Comparison of ENCODE assay signal across 8 cellular contexts in the genomic region with DNA sequence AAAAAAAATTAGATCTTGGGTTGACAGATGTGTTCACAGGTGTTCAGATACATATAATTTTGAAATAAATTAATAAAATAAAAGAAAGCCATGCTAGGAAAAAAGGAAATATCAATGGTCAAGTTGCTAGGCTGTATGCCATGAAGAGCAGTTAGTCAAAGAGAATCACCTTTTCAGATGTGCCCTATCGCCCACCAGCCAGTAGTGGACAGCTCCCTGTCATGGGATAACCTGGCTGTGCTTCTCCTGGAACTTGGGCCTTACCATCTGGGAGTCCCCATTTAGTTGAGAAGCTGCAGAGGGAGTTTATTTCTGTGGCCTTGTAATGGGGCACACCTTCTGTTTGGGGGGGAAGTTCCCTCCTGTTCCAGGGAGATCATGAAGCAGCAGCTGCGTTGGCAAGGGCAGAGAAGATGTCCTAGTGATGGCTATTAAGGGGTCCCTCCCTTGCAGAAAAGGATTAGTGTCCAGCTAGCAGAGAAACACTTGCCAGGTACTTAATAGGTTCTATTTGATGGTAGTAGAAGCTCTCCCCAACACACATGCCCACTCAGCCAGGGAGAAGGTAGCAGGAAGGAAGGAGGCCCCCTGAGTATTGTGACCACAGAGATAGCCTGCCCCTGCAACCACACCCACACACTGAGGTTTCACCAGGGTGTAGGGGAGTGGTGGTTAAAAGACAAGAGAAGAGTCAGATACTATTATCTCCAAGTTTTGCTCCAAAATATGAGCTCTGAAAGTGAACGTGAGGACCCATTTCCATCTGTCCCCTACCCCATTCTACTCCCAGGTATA.
DNase-seq lines count a peak whose midpoint lies in the region; ATAC-seq and TF ChIP-seq lines count a peak whose summit lies in the region.

No MANE protein-coding gene starts in this region.

- H3K27ac Mint-ChIP-seq in activated T-helper 17 cell treated with anti-CD3 and anti-CD28 coated beads, Interleukin-2, amount 50 U/mL, for 72 hours: peak overlapping the region; percentile 52

- TF ChIP-seq CTCF in GM12865 (IDR thresholded peaks at IDR 0.05; ENCODE audit: insufficient read depth, low read depth, low read length, missing control alignments): no peak
- no peak for TF ChIP-seq CTCF in GM10266 (IDR thresholded peaks at IDR 0.05; ENCODE audit: control insufficient read depth, insufficient read depth, low read depth, missing control alignments)
- TF ChIP-seq CTCF in right atrium auricular region (IDR thresholded peaks at IDR 0.05): no peak

- H3K9me3 ChIP-seq in right atrium auricular region: no peaks in the 10 kb centered on the region

- H3K36me3 Mint-ChIP-seq in activated T-helper 17 cell treated with anti-CD3 and anti-CD28 coated beads, Interleukin-2, amount 50 U/mL, for 72 hours (ENCODE audit: low read depth): no peaks in the 10 kb centered on the region

- peak overlapping the region; percentile 41 for H3K4me3 ChIP-seq in GM12865 (ENCODE audit: low read depth, low read length)
- no peak overlapping the region for H3K4me3 ChIP-seq in right atrium auricular region

- no peaks in the 10 kb centered on the region for H3K27me3 Mint-ChIP-seq in activated T-helper 17 cell treated with anti-CD3 and anti-CD28 coated beads, Interleukin-2, amount 50 U/mL, for 72 hours

- peaks cover 0 to 13% of the 10 kb centered on the region in 2 donors for H3K4me1 ChIP-seq in right atrium auricular region

- H3K27ac ChIP-seq in right atrium auricular region: no peak overlapping the region

- H3K4me1 Mint-ChIP-seq in activated T-helper 17 cell treated with anti-CD3 and anti-CD28 coated beads, Interleukin-2, amount 50 U/mL, for 72 hours: peaks cover 22% of the 10 kb centered on the region

- H3K27me3 ChIP-seq in right atrium auricular region: no peaks in the 10 kb centered on the region

- ATAC-seq in GM21360 (IDR thresholded peaks at IDR 0.05; ENCODE audit: unreplicated experiment) (peak; percentile 67), HG03378 (IDR thresholded peaks at IDR 0.05; ENCODE audit: unreplicated experiment) (peak; percentile 79)
- peak; percentile 60 for ATAC-seq in activated T-helper 17 cell treated with anti-CD3 and anti-CD28 coated beads, Interleukin-2, amount 50 U/mL, for 72 hours (replicated peaks)

- no peaks in the 10 kb centered on the region for H3K9me3 Mint-ChIP-seq in activated T-helper 17 cell treated with anti-CD3 and anti-CD28 coated beads, Interleukin-2, amount 50 U/mL, for 72 hours

- peak overlapping the region; percentile 58 for H3K4me3 Mint-ChIP-seq in activated T-helper 17 cell treated with anti-CD3 and anti-CD28 coated beads, Interleukin-2, amount 50 U/mL, for 72 hours

- DNase-seq in GM12865 (ENCODE audit: low read depth) (peak; percentile 93), GM10266 (ENCODE audit: extremely low spot score) (no peak), right atrium auricular region (ENCODE audit: low spot score) (no peak), G401 (ENCODE audit: low spot score) (no peak), NCI-H1436 (lab: John Stamatoyannopoulos, UW) (no peak)

- in situ Hi-C loops in G401 (cut with HindIII; ENCODE audit: low sequenced_read_pairs): no loop called here

- no peaks in the 10 kb centered on the region for H3K36me3 ChIP-seq in right atrium auricular region
